In the genomic region with DNA sequence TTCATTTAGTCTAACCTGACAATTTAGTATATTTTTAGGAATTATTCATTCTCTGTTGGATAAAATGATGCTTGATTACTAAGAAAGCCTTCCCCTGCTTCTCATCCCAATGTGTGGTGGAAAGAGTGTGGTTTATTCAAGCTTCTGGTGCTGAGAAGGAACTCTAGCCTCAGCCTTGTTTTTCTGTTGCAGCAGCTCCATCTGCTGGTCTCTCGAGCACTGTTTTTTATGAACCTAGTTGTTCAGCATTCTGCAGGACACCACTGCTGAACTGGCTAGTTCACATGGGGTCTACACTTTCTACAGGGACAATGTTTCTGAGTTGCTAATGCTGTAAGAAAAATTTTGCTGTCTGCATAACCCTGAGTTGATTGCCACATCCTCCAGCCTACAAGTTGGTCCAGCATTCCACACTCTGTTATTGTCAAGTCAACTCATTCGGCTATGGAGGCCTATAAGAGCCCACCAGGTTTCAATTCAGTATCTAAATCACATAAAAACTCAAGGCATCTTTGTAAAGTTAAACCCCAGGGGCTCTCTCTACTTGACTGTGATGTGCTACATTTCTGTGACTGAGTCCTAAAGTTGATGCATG, we compare ENCODE assay signal across 9 cellular contexts. TPM values are rescaled to one million over a fixed set of nuclear protein-coding genes. Genes with fewer than 3 reads are reported as not detected.
DNase-seq lines count a peak whose midpoint lies in the region; ATAC-seq and TF ChIP-seq lines count a peak whose summit lies in the region.
"Had no signal": no experiment of that assay in that cellular context is flagged by ENCODE, and none has a peak within 500 bp of the region (broad histone marks: within the 10 kb centered on the region; RNA-seq: fewer than 3 reads in every experiment).

No MANE protein-coding gene starts in this region.

- H3K36me3 ChIP-seq in SK-N-MC (ENCODE audit: insufficient read depth, low read length) = no peaks in the 10 kb centered on the region
- no peaks in the 10 kb centered on the region for H3K36me3 ChIP-seq in right atrium auricular region
- H3K36me3 ChIP-seq: SJSA1 had no signal

- H3K4me1 ChIP-seq in right atrium auricular region = no peaks in the 10 kb centered on the region
- H3K4me1 ChIP-seq: SJSA1 had no signal

- no peak overlapping the region for H3K4me3 ChIP-seq in SK-N-MC
- H3K4me3 ChIP-seq in right atrium auricular region = no peak overlapping the region
- no peak overlapping the region for H3K4me3 ChIP-seq in skeletal muscle cell (ENCODE audit: low read depth, low read length)
- H3K4me3 ChIP-seq: SJSA1 had no signal

- H3K27me3 ChIP-seq in right atrium auricular region = no peaks in the 10 kb centered on the region
- H3K27me3 ChIP-seq: SJSA1 had no signal

- DNase-seq in CD14-positive monocyte (ENCODE audit: low spot score) (no peak), SK-N-MC (ENCODE audit: low read depth, low spot score) (peak; percentile 62), right atrium auricular region (ENCODE audit: low spot score) (no peak), skeletal muscle cell (ENCODE audit: low read depth) (peak; percentile 12)
- peak; percentile 49 for DNase-seq in activated naive CD8-positive, alpha-beta T cell treated with anti-CD3 and anti-CD28 coated beads, Interleukin-2, amount 50 U/mL, for 24 hours

- H3K9me3 ChIP-seq in SK-N-MC (ENCODE audit: low read depth, low read length) = no peaks in the 10 kb centered on the region
- H3K9me3 ChIP-seq in right atrium auricular region = no peaks in the 10 kb centered on the region
- H3K9me3 ChIP-seq: SJSA1 had no signal

- ATAC-seq in GM18867 (IDR thresholded peaks at IDR 0.05; ENCODE audit: unreplicated experiment) = peak; percentile 84
- peak; percentile 66 for ATAC-seq in HG03571 (IDR thresholded peaks at IDR 0.05; ENCODE audit: unreplicated experiment)
- ATAC-seq in activated naive CD8-positive, alpha-beta T cell treated with anti-CD3 and anti-CD28 coated beads, Interleukin-2, amount 50 U/mL, for 24 hours = peak; percentile 80
- ATAC-seq in HG03095 (IDR thresholded peaks at IDR 0.05; ENCODE audit: unreplicated experiment) = no peak

- H3K9me3 Mint-ChIP-seq in CD14-positive monocyte = peaks cover 0 to 1% (median 0%) of the 10 kb centered on the region in 7 donors
- no peaks in the 10 kb centered on the region for H3K9me3 Mint-ChIP-seq in activated naive CD8-positive, alpha-beta T cell treated with anti-CD3 and anti-CD28 coated beads, Interleukin-2, amount 50 U/mL, for 24 hours

- intact Hi-C loops in CD14-positive monocyte (cut with micrococcal nuclease) = loop anchor here in 1 of 2 donors (10.0 kb wide), 1 partner anchor 53 kb away; no protein-coding TSS in a partner anchor

- H3K27ac Mint-ChIP-seq in CD14-positive monocyte = no peak overlapping the region
- no peak overlapping the region for H3K27ac Mint-ChIP-seq in activated naive CD8-positive, alpha-beta T cell treated with anti-CD3 and anti-CD28 coated beads, Interleukin-2, amount 50 U/mL, for 24 hours

- H3K27ac ChIP-seq in SK-N-MC (peak overlapping the region; percentile 40), right atrium auricular region (no peak overlapping the region)
- H3K27ac ChIP-seq: SJSA1 had no signal

- TF ChIP-seq CTCF in CD14-positive monocyte (IDR thresholded peaks at IDR 0.05) (peak; percentile 82), right atrium auricular region (IDR thresholded peaks at IDR 0.05) (peak; percentile 36 to 79)

- no peak overlapping the region for H3K4me3 Mint-ChIP-seq in CD14-positive monocyte
- no peak overlapping the region for H3K4me3 Mint-ChIP-seq in activated naive CD8-positive, alpha-beta T cell treated with anti-CD3 and anti-CD28 coated beads, Interleukin-2, amount 50 U/mL, for 24 hours

- H3K4me1 Mint-ChIP-seq in CD14-positive monocyte = no peaks in the 10 kb centered on the region
- H3K4me1 Mint-ChIP-seq in activated naive CD8-positive, alpha-beta T cell treated with anti-CD3 and anti-CD28 coated beads, Interleukin-2, amount 50 U/mL, for 24 hours = peaks cover 3% of the 10 kb centered on the region

- H3K36me3 Mint-ChIP-seq in CD14-positive monocyte = no peaks in the 10 kb centered on the region
- H3K36me3 Mint-ChIP-seq in activated naive CD8-positive, alpha-beta T cell treated with anti-CD3 and anti-CD28 coated beads, Interleukin-2, amount 50 U/mL, for 24 hours (ENCODE audit: low read depth) = no peaks in the 10 kb centered on the region

- H3K27me3 Mint-ChIP-seq in CD14-positive monocyte (ENCODE audit: low read depth in 3 of 3) = peaks cover 0 to 3% (median 0%) of the 10 kb centered on the region in 3 donors
- H3K27me3 Mint-ChIP-seq in activated naive CD8-positive, alpha-beta T cell treated with anti-CD3 and anti-CD28 coated beads, Interleukin-2, amount 50 U/mL, for 24 hours = peaks cover 2% of the 10 kb centered on the region

- peak overlapping the region; percentile 21 for H3K9ac ChIP-seq in SK-N-MC (ENCODE audit: insufficient read length)

RNA-seq across cellular contexts. Expression of gene OR2AG2, which starts 14.3 kb away (rescaled TPM):
- not detected for polyA plus RNA-seq in CD14-positive monocyte
- not detected for total RNA-seq in right atrium auricular region
- total RNA-seq: SJSA1 had no signal

RNA-seq across cellular contexts. Expression of gene OR2AG1, which starts 25.4 kb away (rescaled TPM):
- not detected for polyA plus RNA-seq in CD14-positive monocyte
- not detected for total RNA-seq in right atrium auricular region
- total RNA-seq: SJSA1 had no signal

RNA-seq across cellular contexts. Expression of gene OR6A2, which starts 42.0 kb away (rescaled TPM):
- not detected for polyA plus RNA-seq in CD14-positive monocyte
- total RNA-seq in right atrium auricular region = not detected
- total RNA-seq: SJSA1 had no signal

Comparison
In these comparisons a context has a peak if more than half of its experiments do, and no peak if none do; other contexts are left out.
1. DNase-seq: peak in SK-N-MC (single experiment), activated naive CD8-positive, alpha-beta T cell treated with anti-CD3 and anti-CD28 coated beads, Interleukin-2, amount 50 U/mL, for 24 hours (single experiment) and skeletal muscle cell (single experiment); none in CD14-positive monocyte (single experiment) and right atrium auricular region (single experiment).